8 cellular contexts compared by ENCODE assay signal in the genomic region with DNA sequence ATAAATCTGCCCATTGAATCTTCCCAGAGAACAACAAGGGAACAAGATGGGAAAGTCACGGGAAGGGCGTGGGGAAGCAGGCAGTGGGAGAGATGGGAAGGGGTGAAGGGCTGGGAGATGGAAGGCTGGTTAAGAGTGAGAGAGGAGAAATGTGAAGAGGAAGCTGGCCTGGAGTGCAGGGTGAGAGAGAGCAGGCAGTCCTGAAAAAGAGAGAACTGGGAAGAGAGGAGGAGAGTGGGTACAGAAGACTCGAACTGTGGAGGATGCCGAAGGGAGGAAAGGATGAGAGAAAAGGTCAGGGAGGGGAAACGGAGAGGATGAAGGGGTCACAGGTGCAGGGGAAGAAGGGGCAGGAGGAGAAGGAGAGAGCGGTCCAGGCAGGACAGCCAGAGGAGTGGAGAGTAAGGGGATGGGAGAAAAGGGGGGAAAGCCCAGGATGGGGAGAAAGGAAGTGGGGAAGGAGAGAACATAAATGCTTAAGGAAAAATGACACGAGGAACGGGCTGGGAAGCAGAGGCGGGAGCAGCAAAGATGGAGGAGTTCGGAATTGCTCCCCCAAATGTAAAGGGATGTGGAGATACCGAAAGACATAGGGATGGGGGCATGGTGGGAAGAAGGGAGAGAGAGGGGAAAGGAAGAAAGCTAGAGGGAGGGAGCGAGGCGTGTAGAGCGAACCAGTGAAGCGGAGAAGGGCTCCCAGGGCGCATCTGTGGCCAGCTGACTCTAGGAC. TPM values are rescaled to one million over a fixed set of nuclear protein-coding genes. Genes with fewer than 3 reads are reported as not detected.
DNase-seq lines count a peak whose midpoint lies in the region; ATAC-seq, FAIRE-seq and TF ChIP-seq lines count a peak whose summit lies in the region.
"Had no signal": no experiment of that assay in that cellular context is flagged by ENCODE, and none has a peak within 500 bp of the region (broad histone marks: within the 10 kb centered on the region; RNA-seq: fewer than 3 reads in every experiment).

No MANE protein-coding gene starts in this region.

- H3K4me2 ChIP-seq in GM23248 (ENCODE audit: unreplicated experiment): peak overlapping the region; percentile 78
- peak overlapping the region; percentile 82 for H3K4me2 ChIP-seq in skeletal muscle satellite cell (ENCODE audit: low read length)

- no peak for ATAC-seq in HG02623 (IDR thresholded peaks at IDR 0.05; ENCODE audit: unreplicated experiment)
- no peak for ATAC-seq in HG03159 (IDR thresholded peaks at IDR 0.05; ENCODE audit: unreplicated experiment)

- FAIRE-seq in frontal cortex (lab: Jason Lieb, UNC): no peak

- H4K20me1 ChIP-seq in GM23248 (ENCODE audit: insufficient read depth): no peaks in the 10 kb centered on the region

- in situ Hi-C loops in GM23248 (cut with MboI): no loop called here

- H3K4me3 ChIP-seq in GM23248 (peak overlapping the region; percentile 69), WERI-Rb-1 (ENCODE audit: low read depth, low read length) (peak overlapping the region; percentile 79), fibroblast of pulmonary artery (replicated peaks; ENCODE audit: low read depth, low read length) (peak overlapping the region; percentile 45), skeletal muscle satellite cell (ENCODE audit: low read length) (no peak overlapping the region)

- H3K27ac ChIP-seq in GM23248: no peak overlapping the region
- no peak overlapping the region for H3K27ac ChIP-seq in WERI-Rb-1

- no peaks in the 10 kb centered on the region for H3K9me2 ChIP-seq in GM23248 (ENCODE audit: insufficient read depth)

- 10 to 17% methylated on average over 14 to 16 of the region's 16 CpGs for WGBS in GM23248 (ENCODE audit: low coverage in 1 of 2, low lambda C conversion rate in 2 of 2, missing lambda C conversion rate in 2 of 2), 2 experiments

- no peaks in the 10 kb centered on the region for H3K9me3 ChIP-seq in GM23248 (ENCODE audit: low read depth)
- H3K9me3 ChIP-seq in WERI-Rb-1 (ENCODE audit: severe bottlenecking): no peaks in the 10 kb centered on the region
- H3K9me3 ChIP-seq in skeletal muscle satellite cell (replicated peaks; ENCODE audit: low read length): no peaks in the 10 kb centered on the region

- no peaks in the 10 kb centered on the region for H3F3A ChIP-seq in GM23248 (ENCODE audit: insufficient read depth)

- H3K4me1 ChIP-seq in GM23248 (ENCODE audit: insufficient read depth) (no peaks in the 10 kb centered on the region), skeletal muscle satellite cell (ENCODE audit: control insufficient read depth, insufficient read depth, low read length) (peaks cover 13% of the 10 kb centered on the region)

- no peaks in the 10 kb centered on the region for H3K36me3 ChIP-seq in GM23248 (ENCODE audit: low read depth)
- peaks cover 3% of the 10 kb centered on the region for H3K36me3 ChIP-seq in WERI-Rb-1
- H3K36me3 ChIP-seq in skeletal muscle satellite cell (ENCODE audit: insufficient read depth, low read length): no peaks in the 10 kb centered on the region

- H3K79me2 ChIP-seq in GM23248 (ENCODE audit: insufficient read depth): no peaks in the 10 kb centered on the region

- peak overlapping the region; percentile 74 for H2AFZ ChIP-seq in GM23248

- peak; percentile 20 for DNase-seq in GM23248
- no peak for DNase-seq in WERI-Rb-1
- no peak for DNase-seq in fibroblast of pulmonary artery (ENCODE audit: low read depth)
- no peak for DNase-seq in frontal cortex (ENCODE audit: low spot score in 2 of 2)

- H3K9ac ChIP-seq in GM23248 (no peak overlapping the region), skeletal muscle satellite cell (ENCODE audit: low read depth, low read length) (no peak overlapping the region)

- no peak for TF ChIP-seq CTCF in WERI-Rb-1 (IDR thresholded peaks at IDR 0.05; ENCODE audit: low read depth, low read length)
- no peak for TF ChIP-seq CTCF in fibroblast of pulmonary artery (IDR thresholded peaks at IDR 0.05; ENCODE audit: low read length, missing control alignments)

- H3K27me3 ChIP-seq in GM23248 (replicated peaks; ENCODE audit: insufficient read depth) (peaks cover 25% of the 10 kb centered on the region), WERI-Rb-1 (ENCODE audit: insufficient read depth, low read depth, severe bottlenecking) (no peaks in the 10 kb centered on the region), skeletal muscle satellite cell (ENCODE audit: control insufficient read depth, insufficient read depth, low read length) (peaks cover 51% of the 10 kb centered on the region)

RNA-seq across cellular contexts. Expression of gene PIANP, which starts 1.2 kb away (rescaled TPM):
- total RNA-seq in GM23248 (2014; rRNA removed; shearing (Covaris generic)): 0.11 TPM in 1 of 2 replicates, not detected in the other
- polyA plus RNA-seq in GM23248 (2016; fragmentation: Nextera tagmentation; extraction: Ambion mirVana): 0.60 and 0.75 TPM in 2 replicates
- total RNA-seq in skeletal muscle satellite cell (2012; rRNA removed): 0.87 TPM in 1 of 2 replicates, not detected in the other
- total RNA-seq in frontal cortex: 1.2 TPM
- total RNA-seq: mononuclear cell had no signal

RNA-seq across cellular contexts. Expression of gene ZNF384, which starts 10.2 kb away (rescaled TPM):
- total RNA-seq in GM23248 (2014; rRNA removed; shearing (Covaris generic)): 17.3 and 26.2 TPM in 2 replicates
- 23.6 and 26.0 TPM in 2 replicates for polyA plus RNA-seq in GM23248 (2016; fragmentation: Nextera tagmentation; extraction: Ambion mirVana)
- 13.9 and 16.8 TPM in 2 replicates for total RNA-seq in skeletal muscle satellite cell (2012; rRNA removed)
- 12.2 TPM for total RNA-seq in frontal cortex

RNA-seq across cellular contexts. Expression of gene COPS7A, which starts 24.4 kb away (rescaled TPM):
- total RNA-seq in GM23248 (2014; rRNA removed; shearing (Covaris generic)): 94.5 and 123 TPM in 2 replicates
- polyA plus RNA-seq in GM23248 (2016; fragmentation: Nextera tagmentation; extraction: Ambion mirVana): 133 and 135 TPM in 2 replicates
- 95.3 and 114 TPM in 2 replicates for total RNA-seq in skeletal muscle satellite cell (2012; rRNA removed)
- 24.5 TPM for total RNA-seq in frontal cortex

RNA-seq across cellular contexts. Expression of gene ING4, which starts 36.5 kb away (rescaled TPM):
- total RNA-seq in GM23248 (2014; rRNA removed; shearing (Covaris generic)): 31.7 and 39.1 TPM in 2 replicates
- polyA plus RNA-seq in GM23248 (2016; fragmentation: Nextera tagmentation; extraction: Ambion mirVana): 43.5 and 46.0 TPM in 2 replicates
- 16.2 and 20.8 TPM in 2 replicates for total RNA-seq in skeletal muscle satellite cell (2012; rRNA removed)
- total RNA-seq in frontal cortex: 81.9 TPM

RNA-seq across cellular contexts. Expression of gene ACRBP, which starts 52.2 kb away (rescaled TPM):
- not detected in 2 replicates for total RNA-seq in GM23248 (2014; rRNA removed; shearing (Covaris generic))
- polyA plus RNA-seq in GM23248 (2016; fragmentation: Nextera tagmentation; extraction: Ambion mirVana): not detected in 2 replicates
- 2.0 TPM in 1 of 2 replicates, not detected in the other for total RNA-seq in skeletal muscle satellite cell (2012; rRNA removed)
- 0.41 TPM for total RNA-seq in frontal cortex
